In the genomic region with DNA sequence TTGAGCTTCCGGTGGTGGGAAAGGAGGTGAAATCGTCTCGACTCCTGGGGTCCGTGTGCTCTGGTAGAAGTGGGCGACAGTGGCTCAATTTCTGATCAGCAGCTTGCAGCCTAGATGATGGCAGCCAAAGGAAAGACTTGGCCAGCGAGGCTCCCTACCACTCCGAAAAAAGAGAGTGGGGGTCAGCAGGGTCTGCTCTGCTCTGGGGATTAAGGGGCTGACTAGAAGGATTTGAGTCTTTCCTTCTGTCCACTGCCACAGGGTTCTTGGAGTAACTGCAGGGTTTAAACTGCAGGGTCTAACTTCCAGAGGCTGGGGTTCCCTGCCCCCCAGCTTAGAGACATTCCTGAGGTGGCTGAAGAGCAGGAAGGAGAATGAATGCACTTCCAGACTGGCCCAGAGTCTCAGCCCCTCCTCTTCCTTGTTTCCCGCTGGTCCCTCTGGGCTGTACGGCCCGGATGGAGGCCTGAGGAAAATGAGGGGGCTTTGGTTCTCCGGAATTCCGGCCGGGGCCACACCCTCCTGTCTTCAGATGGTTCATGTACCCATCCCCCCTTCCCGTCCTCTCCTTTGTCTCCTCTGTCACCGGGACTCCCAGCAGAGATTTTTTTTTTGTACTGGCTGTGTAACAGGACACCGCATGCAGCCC, we compare ENCODE assay signal across 8 cellular contexts. TPM values are rescaled to one million over a fixed set of nuclear protein-coding genes. Genes with fewer than 3 reads are reported as not detected.
DNase-seq lines count a peak whose midpoint lies in the region; ATAC-seq and TF ChIP-seq lines count a peak whose summit lies in the region.

No MANE protein-coding gene starts in this region.

- TF ChIP-seq POLR2A in body of pancreas (IDR thresholded peaks at IDR 0.05) (no peak), suprapubic skin (IDR thresholded peaks at IDR 0.05) (no peak)

- H3K79me2 ChIP-seq in MM.1S (ENCODE audit: low read length), result no peaks in the 10 kb centered on the region

- peak overlapping the region; percentile 58 for H3K4me3 ChIP-seq in MM.1S (ENCODE audit: low read length)
- H3K4me3 ChIP-seq in body of pancreas, result peak overlapping the region; percentile 74 to 75
- H3K4me3 ChIP-seq in kidney epithelial cell (ENCODE audit: low read depth, low read length), result peak overlapping the region; percentile 82
- peak overlapping the region; percentile 73 for H3K4me3 ChIP-seq in suprapubic skin

- TF ChIP-seq CTCF in MM.1S (IDR thresholded peaks at IDR 0.05; ENCODE audit: low read length), result no peak
- TF ChIP-seq CTCF in body of pancreas (IDR thresholded peaks at IDR 0.05), result no peak
- no peak for TF ChIP-seq CTCF in kidney epithelial cell (IDR thresholded peaks at IDR 0.05; ENCODE audit: insufficient read depth, low read length, poor library complexity, severe bottlenecking)
- no peak for TF ChIP-seq CTCF in suprapubic skin (IDR thresholded peaks at IDR 0.05)

- H3K36me3 ChIP-seq in MM.1S (replicated peaks; ENCODE audit: insufficient read depth, low read length), result no peaks in the 10 kb centered on the region
- peaks cover 0 to 2% of the 10 kb centered on the region in 2 donors for H3K36me3 ChIP-seq in body of pancreas (replicated peaks in 1 of 2; ENCODE audit: insufficient read depth in 1 of 2, low read depth in 2 of 2)
- peaks cover 2% of the 10 kb centered on the region for H3K36me3 ChIP-seq in kidney epithelial cell (ENCODE audit: control insufficient read depth, insufficient read depth, low read length)
- H3K36me3 ChIP-seq in suprapubic skin, result peaks cover 17% of the 10 kb centered on the region

- H3F3A ChIP-seq in MM.1S (ENCODE audit: insufficient read depth, low read length), result no peaks in the 10 kb centered on the region

- H4K20me1 ChIP-seq in MM.1S (ENCODE audit: insufficient read depth, low read length), result no peaks in the 10 kb centered on the region

- H2AFZ ChIP-seq in MM.1S (ENCODE audit: low read length), result peak overlapping the region; percentile 74

- H3K9me3 ChIP-seq in MM.1S (replicated peaks; ENCODE audit: insufficient read depth, low read length) (no peaks in the 10 kb centered on the region), body of pancreas (no peaks in the 10 kb centered on the region), suprapubic skin (no peaks in the 10 kb centered on the region)

- intact Hi-C loops in body of pancreas (cut with DNase I), result no loop called here

- no peak overlapping the region for H3K9ac ChIP-seq in MM.1S (ENCODE audit: low read length)

- 5 to 8% methylated on average over 15 to 16 of the region's 16 CpGs for WGBS in body of pancreas, 2 donors
- WGBS in suprapubic skin, result under 1% methylated on average over 15 of the region's 16 CpGs

- no peak for TF ChIP-seq EP300 in suprapubic skin (IDR thresholded peaks at IDR 0.05)

- peak; percentile 49 for DNase-seq in DMS79 (lab: John Stamatoyannopoulos, UW)
- no peak for DNase-seq in MM.1S
- peak in 2 of 4 donors; percentile 26 to 34 for DNase-seq in body of pancreas
- DNase-seq in kidney epithelial cell (ENCODE audit: low read depth), result no peak
- no peak for DNase-seq in suprapubic skin (ENCODE audit: low spot score in 2 of 2)
- DNase-seq in COR-L47 (lab: John Stamatoyannopoulos, UW), result no peak
- no peak for DNase-seq in inferior parietal cortex (ENCODE audit: extremely low spot score)

- H3K9me2 ChIP-seq in MM.1S (replicated peaks; ENCODE audit: insufficient read depth, low read length), result no peaks in the 10 kb centered on the region

- peak overlapping the region; percentile 78 for H3K4me2 ChIP-seq in MM.1S (ENCODE audit: low read depth, low read length)

- ATAC-seq in body of pancreas (peak; percentile 17), GM19397 (IDR thresholded peaks at IDR 0.05; ENCODE audit: unreplicated experiment) (no peak)

- no peak overlapping the region for H3K27ac ChIP-seq in MM.1S (ENCODE audit: low read length)
- H3K27ac ChIP-seq in body of pancreas, result peak overlapping the region; percentile 85 to 98 (median 92)
- peak overlapping the region; percentile 96 for H3K27ac ChIP-seq in suprapubic skin

- H3K27me3 ChIP-seq in MM.1S (replicated peaks; ENCODE audit: insufficient read depth, low read length) (peaks cover 30% of the 10 kb centered on the region), body of pancreas (no peaks in the 10 kb centered on the region), kidney epithelial cell (ENCODE audit: control insufficient read depth, insufficient read depth, low read length) (no peaks in the 10 kb centered on the region), suprapubic skin (no peaks in the 10 kb centered on the region)

- H3K4me1 ChIP-seq in MM.1S (ENCODE audit: low read length) (no peaks in the 10 kb centered on the region), body of pancreas (peaks cover 44% of the 10 kb centered on the region), suprapubic skin (peaks cover 88% of the 10 kb centered on the region)

RNA-seq across cellular contexts. Expression of a gene that starts 0.9 kb away (rescaled TPM):
- total RNA-seq in body of pancreas (100 to 1,000 TPM in 1 of 2 donors, 10 to 100 TPM in 1; 78.3 to 166 TPM), kidney epithelial cell (466 and 467 TPM in 2 replicates), suprapubic skin (100 to 1,000 TPM in 2 of 4 donors, 10 to 100 TPM in 2; 56.9 to 111 (median 95.5) TPM)

RNA-seq across cellular contexts. Expression of a gene that starts 37.2 kb away (rescaled TPM):
- total RNA-seq in body of pancreas (10 to 100 TPM; 29.6 to 73.2 TPM), kidney epithelial cell (10.3 and 12.7 TPM in 2 replicates), suprapubic skin (10 to 100 TPM in 1 of 4 donors, 1 to 10 TPM in 3; 2.3 to 13.4 (median 5.4) TPM)
